In genomic region chr5:145975001-145975360, GRCh38 we compare ENCODE assay signal across 25 cellular contexts. TPM values are rescaled to one million over a fixed set of nuclear protein-coding genes. Genes with fewer than 3 reads are reported as not detected.
DNase-seq lines count a peak whose midpoint lies in the region; ATAC-seq and TF ChIP-seq lines count a peak whose summit lies in the region.
"Had no signal": no experiment of that assay in that cellular context is flagged by ENCODE, and none has a peak within 500 bp of the region (broad histone marks: within the 10 kb centered on the region; RNA-seq: fewer than 3 reads in every experiment).

No MANE protein-coding gene starts in this region.

- H3K27me3 Mint-ChIP-seq in Caco-2 (ENCODE audit: insufficient read depth, unreplicated experiment), result no peaks in the 10 kb centered on the region

- H3K36me3 ChIP-seq in Caco-2 (ENCODE audit: control insufficient read depth, insufficient read depth, low read length) (0 out of 2 replicates have a peak, but pooled peaks cover 3% of the 10 kb centered on the region), RWPE2 (ENCODE audit: low read depth) (no peaks in the 10 kb centered on the region), left ventricle myocardium inferior (no peaks in the 10 kb centered on the region), psoas muscle (ENCODE audit: insufficient read depth in 1 of 2, low read depth in 1 of 2) (no peaks in the 10 kb centered on the region), brain microvascular endothelial cell (replicated peaks) (no peaks in the 10 kb centered on the region)
- H3K36me3 ChIP-seq: MG63, sigmoid colon, suprapubic skin, vagina had no signal

- H3K4me3 ChIP-seq in Caco-2 (ENCODE audit: low read depth, low read length) (no peak overlapping the region), RWPE2 (ENCODE audit: severe bottlenecking) (no peak overlapping the region), left ventricle myocardium inferior (no peak overlapping the region), psoas muscle (no peak overlapping the region), brain microvascular endothelial cell (ENCODE audit: low read depth, low read length) (no peak overlapping the region)
- H3K4me3 ChIP-seq: lung, MG63, sigmoid colon, suprapubic skin, vagina had no signal

- in situ Hi-C loops in brain microvascular endothelial cell (cut with HindIII; ENCODE audit: low pct_ligation_motif_present, low sequenced_read_pairs), result no loop called here

- TF ChIP-seq CTCF in Caco-2 (IDR thresholded peaks at IDR 0.05; ENCODE audit: insufficient read depth in 1 of 2, low read depth in 1 of 2, low read length in 1 of 2, severe bottlenecking in 1 of 2, unreplicated experiment in 1 of 2), result no peak
- TF ChIP-seq CTCF in RWPE2 (IDR thresholded peaks at IDR 0.05; ENCODE audit: poor library complexity, severe bottlenecking), result no peak
- TF ChIP-seq CTCF in left ventricle myocardium inferior (IDR thresholded peaks at IDR 0.05; ENCODE audit: borderline replicate concordance), result no peak
- no peak for TF ChIP-seq CTCF in psoas muscle (IDR thresholded peaks at IDR 0.05)
- TF ChIP-seq CTCF in brain microvascular endothelial cell (IDR thresholded peaks at IDR 0.05; ENCODE audit: low read depth, low read length, missing control alignments), result no peak

- no peaks in the 10 kb centered on the region for H3K27me3 ChIP-seq in Caco-2 (replicated peaks; ENCODE audit: control insufficient read depth, insufficient read depth, low read length)
- H3K27me3 ChIP-seq in RWPE2 (ENCODE audit: insufficient read depth, poor library complexity, severe bottlenecking), result no peaks in the 10 kb centered on the region
- no peaks in the 10 kb centered on the region for H3K27me3 ChIP-seq in left ventricle myocardium inferior (ENCODE audit: low read depth)
- H3K27me3 ChIP-seq in psoas muscle (ENCODE audit: insufficient read depth in 3 of 3, low read length in 2 of 3), result no peaks in the 10 kb centered on the region
- H3K27me3 ChIP-seq in brain microvascular endothelial cell (replicated peaks), result no peaks in the 10 kb centered on the region
- H3K27me3 ChIP-seq: MG63, sigmoid colon, suprapubic skin, vagina had no signal

- H3K27ac ChIP-seq in RWPE2 (ENCODE audit: poor library complexity, severe bottlenecking) (peak overlapping the region; percentile 87), left ventricle myocardium inferior (replicated peaks) (peak overlapping the region; percentile 61), psoas muscle (peak overlapping the region; percentile 75), brain microvascular endothelial cell (no peak overlapping the region)
- H3K27ac ChIP-seq: sigmoid colon, suprapubic skin, vagina had no signal

- peaks cover 80% of the 10 kb centered on the region for H3K4me1 ChIP-seq in Caco-2
- peaks cover 34% of the 10 kb centered on the region for H3K4me1 ChIP-seq in RWPE2 (ENCODE audit: insufficient read depth, poor library complexity, severe bottlenecking)
- H3K4me1 ChIP-seq in left ventricle myocardium inferior, result peaks cover 44% of the 10 kb centered on the region
- H3K4me1 ChIP-seq in psoas muscle, result peaks cover 32% of the 10 kb centered on the region
- H3K4me1 ChIP-seq: sigmoid colon had no signal

- H3K36me3 Mint-ChIP-seq in Caco-2 (ENCODE audit: insufficient read depth, unreplicated experiment), result peaks cover 59% of the 10 kb centered on the region
- H3K36me3 Mint-ChIP-seq: WTC11 had no signal

- DNase-seq in Caco-2 (no peak), RWPE2 (ENCODE audit: low spot score) (no peak), left ventricle myocardium inferior (peak; percentile 19), psoas muscle (peak; percentile 32 to 83), NCI-H774 (lab: John Stamatoyannopoulos, UW) (no peak), NCI-H2227 (lab: John Stamatoyannopoulos, UW; ENCODE audit: unreplicated experiment) (no peak), NCI-H2029 treated with DMSO at 0.1 percent for 48 hours (lab: John Stamatoyannopoulos, UW) (no peak), brain microvascular endothelial cell (no peak)
- DNase-seq: activated CD4-positive, alpha-beta T cell treated with anti-CD3 and anti-CD28 coated beads, Interleukin-2, amount 50 U/mL, for 48 hours; activated CD8-positive, alpha-beta memory T cell treated with anti-CD3 and anti-CD28 coated beads, Interleukin-2, amount 50 U/mL, for 48 hours; activated effector memory CD4-positive, alpha-beta T cell treated with anti-CD3 and anti-CD28 coated beads, Interleukin-2, amount 50 U/mL, for 16 hours; activated naive CD8-positive, alpha-beta T cell treated with anti-CD3 and anti-CD28 coated beads, Interleukin-2, amount 50 U/mL, for 24 hours; caudate nucleus; H7; hippocampal formation; NCI-H1436 treated with DMSO at 0.1 percent for 48 hours; NCI-H524 treated with DMSO at 0.1 percent for 48 hours; sigmoid colon; T-helper 9 cell had no signal

- POLR2A ChIA-PET in Caco-2 (lab: Charles Lee), result no interaction called here

- H3K9me3 ChIP-seq in Caco-2 (no peaks in the 10 kb centered on the region), RWPE2 (ENCODE audit: severe bottlenecking) (no peaks in the 10 kb centered on the region), left ventricle myocardium inferior (replicated peaks) (peaks cover 6% of the 10 kb centered on the region), psoas muscle (no peaks in the 10 kb centered on the region)
- H3K9me3 ChIP-seq: sigmoid colon, suprapubic skin, vagina had no signal

- BruUV-seq in Caco-2 (replicated peaks; lab: Mats Ljungman, UMichigan), result no TSS peak

- 10 to 25% (median 23%) methylated on average over 3 of the region's 3 CpGs for WGBS in psoas muscle, 3 donors

- H3K9me3 Mint-ChIP-seq in Caco-2 (ENCODE audit: unreplicated experiment), result peaks cover 6% of the 10 kb centered on the region
- H3K9me3 Mint-ChIP-seq: activated naive CD8-positive, alpha-beta T cell treated with anti-CD3 and anti-CD28 coated beads, Interleukin-2, amount 50 U/mL, for 24 hours had no signal

- intact Hi-C loops in Caco-2 (cut with micrococcal nuclease; ENCODE audit: unreplicated experiment), result no loop called here
- intact Hi-C loops in left ventricle myocardium inferior (cut with micrococcal nuclease), result no loop called here
- intact Hi-C loops in psoas muscle (cut with DNase I), result loop anchor here in 1 of 2 donors (1.0 kb wide), 1 partner anchor 29 kb away; no protein-coding TSS in a partner anchor

- CTCF ChIA-PET in Caco-2 (lab: Charles Lee), result no interaction called here

- ATAC-seq in RWPE2 (ENCODE audit: low read depth) (no peak), psoas muscle (peak; percentile 88 to 95 (median 92))
- ATAC-seq: activated naive CD8-positive, alpha-beta T cell treated with anti-CD3 and anti-CD28 coated beads, Interleukin-2, amount 50 U/mL, for 24 hours; WTC11 had no signal

- peak overlapping the region; percentile 54 for H3K27ac Mint-ChIP-seq in Caco-2 (ENCODE audit: unreplicated experiment)
- H3K27ac Mint-ChIP-seq: activated naive CD8-positive, alpha-beta T cell treated with anti-CD3 and anti-CD28 coated beads, Interleukin-2, amount 50 U/mL, for 24 hours; WTC11 had no signal

- H3K4me3 Mint-ChIP-seq in Caco-2 (ENCODE audit: unreplicated experiment), result no peak overlapping the region
- H3K4me3 Mint-ChIP-seq: activated naive CD8-positive, alpha-beta T cell treated with anti-CD3 and anti-CD28 coated beads, Interleukin-2, amount 50 U/mL, for 24 hours; WTC11 had no signal

- H3K4me1 Mint-ChIP-seq in Caco-2 (ENCODE audit: low read depth, unreplicated experiment), result peaks cover 52% of the 10 kb centered on the region
- H3K4me1 Mint-ChIP-seq: WTC11 had no signal

RNA-seq across cellular contexts. Expression of gene SH3RF2, which starts 38.6 kb away (rescaled TPM):
- 49.4 and 55.0 TPM in 2 replicates for total RNA-seq in Caco-2 (2022)
- 376 TPM for total RNA-seq in left ventricle myocardium inferior
- 10 to 100 TPM; 23.5 to 64.1 (median 38.2) TPM for total RNA-seq in psoas muscle
- 10 to 100 TPM in 2 of 3 donors, 1 to 10 TPM in 1; 1.1 to 24.3 (median 14.9) TPM for polyA plus RNA-seq in psoas muscle
- total RNA-seq: dermis microvascular lymphatic vessel endothelial cell had no signal

Comparison
In these comparisons a context has a peak if more than half of its experiments do, and no peak if none do; other contexts are left out.
1. DNase-seq: peak in left ventricle myocardium inferior (single experiment) and psoas muscle (2 of 2); none in Caco-2 (0 of 2), RWPE2 (single experiment), NCI-H774 (single experiment), NCI-H2227 (single experiment), NCI-H2029 treated with DMSO at 0.1 percent for 48 hours (single experiment) and brain microvascular endothelial cell (single experiment).